23 cellular contexts compared by ENCODE assay signal in the genomic region with DNA sequence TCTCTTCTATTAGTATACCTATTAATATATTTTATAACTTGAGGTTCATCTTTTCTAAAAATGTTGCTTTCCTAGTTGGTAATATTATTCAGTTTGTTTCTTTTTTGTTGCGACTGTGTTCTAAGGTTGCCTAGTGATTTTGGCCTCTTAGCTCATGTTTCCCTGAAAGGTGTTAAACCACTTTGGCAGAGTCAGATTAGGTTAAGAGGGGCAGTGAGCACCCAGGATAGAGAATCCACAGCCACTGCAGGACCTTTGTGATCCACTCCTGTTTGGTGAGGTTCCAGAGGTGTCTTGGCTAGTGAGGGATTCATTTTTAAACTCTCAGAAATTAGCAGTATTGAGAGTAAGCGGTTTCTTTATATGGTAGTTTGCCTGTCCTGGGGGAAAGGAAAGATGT.
A peak's percentile ranks its signal among the peaks of the same experiment; 100 is the strongest.
DNase-seq lines count a peak whose midpoint lies in the region; ATAC-seq, FAIRE-seq and TF ChIP-seq lines count a peak whose summit lies in the region.
"Had no signal": no experiment of that assay in that cellular context is flagged by ENCODE, and none has a peak within 500 bp of the region (broad histone marks: within the 10 kb centered on the region; RNA-seq: fewer than 3 reads in every experiment).

No MANE protein-coding gene starts in this region.

- H3K4me3 Mint-ChIP-seq in activated T-cell treated with anti-CD3 and anti-CD28 coated beads, Interleukin-2, amount 50 U/mL, for 24 hours: no peak overlapping the region
- no peak overlapping the region for H3K4me3 Mint-ChIP-seq in stimulated activated memory B cell treated with anti-CD40 and anti-IgM and Interleukin-4, amounts not matched to agents 10 μg/mL and 1 μg/mL and 100 μg/mL, for 72 hours
- H3K4me3 Mint-ChIP-seq: CD14-positive monocyte, GM23338 had no signal

- peaks cover 88% of the 10 kb centered on the region for H3K4me1 Mint-ChIP-seq in activated T-cell treated with anti-CD3 and anti-CD28 coated beads, Interleukin-2, amount 50 U/mL, for 24 hours (ENCODE audit: low read depth)
- peaks cover 87% of the 10 kb centered on the region for H3K4me1 Mint-ChIP-seq in stimulated activated memory B cell treated with anti-CD40 and anti-IgM and Interleukin-4, amounts not matched to agents 10 μg/mL and 1 μg/mL and 100 μg/mL, for 72 hours
- H3K4me1 Mint-ChIP-seq: neural progenitor cell had no signal

- no peak for ATAC-seq in stimulated activated memory B cell treated with anti-CD40 and anti-IgM and Interleukin-4, amounts not matched to agents 10 μg/mL and 1 μg/mL and 100 μg/mL, for 72 hours
- ATAC-seq in GM19023 (IDR thresholded peaks at IDR 0.05; ENCODE audit: unreplicated experiment) (no peak), GM18907 (IDR thresholded peaks at IDR 0.05; ENCODE audit: unreplicated experiment) (no peak)
- ATAC-seq: GM23338, PC-3, psoas muscle had no signal

- peaks cover 8% of the 10 kb centered on the region for H3K9me3 Mint-ChIP-seq in activated T-cell treated with anti-CD3 and anti-CD28 coated beads, Interleukin-2, amount 50 U/mL, for 24 hours
- peaks cover 5% of the 10 kb centered on the region for H3K9me3 Mint-ChIP-seq in stimulated activated memory B cell treated with anti-CD40 and anti-IgM and Interleukin-4, amounts not matched to agents 10 μg/mL and 1 μg/mL and 100 μg/mL, for 72 hours
- H3K9me3 Mint-ChIP-seq: GM23338 had no signal

- H3K27me3 Mint-ChIP-seq in activated T-cell treated with anti-CD3 and anti-CD28 coated beads, Interleukin-2, amount 50 U/mL, for 24 hours: no peaks in the 10 kb centered on the region
- H3K27me3 Mint-ChIP-seq in stimulated activated memory B cell treated with anti-CD40 and anti-IgM and Interleukin-4, amounts not matched to agents 10 μg/mL and 1 μg/mL and 100 μg/mL, for 72 hours: no peaks in the 10 kb centered on the region

- no peak for DNase-seq in activated T-cell treated with anti-CD3 and anti-CD28 coated beads, Interleukin-2, amount 50 U/mL, for 24 hours
- no peak for DNase-seq in activated T-cell treated with anti-CD3 and anti-CD28 coated beads, Interleukin-2, amount 50 U/mL, for 1 hour
- DNase-seq in H54 (ENCODE audit: insufficient read length, low spot score) (no peak), hepatic stellate cell (ENCODE audit: low spot score) (no peak)
- DNase-seq: ACHN; DMS79; hypothalamus; kidney; NCI-H1105 treated with DMSO at 0.1 percent for 48 hours; PC-3; psoas muscle; stimulated activated CD4-positive, alpha-beta T cell treated with anti-CD3 and anti-CD28 coated beads, Interleukin-4, amount 100 ng/mL, for 4 hours; T-helper 9 cell; tibial artery had no signal

- no peak for TF ChIP-seq POLR2A in H54 (IDR thresholded peaks at IDR 0.05; ENCODE audit: low read depth, low read length)

- H3K27ac Mint-ChIP-seq in activated T-cell treated with anti-CD3 and anti-CD28 coated beads, Interleukin-2, amount 50 U/mL, for 24 hours: peak overlapping the region; percentile 70
- H3K27ac Mint-ChIP-seq in stimulated activated memory B cell treated with anti-CD40 and anti-IgM and Interleukin-4, amounts not matched to agents 10 μg/mL and 1 μg/mL and 100 μg/mL, for 72 hours: peak overlapping the region; percentile 97
- H3K27ac Mint-ChIP-seq: GM23338, neural progenitor cell had no signal

- FAIRE-seq in H54 (lab: Jason Lieb, UNC) (peak; percentile 86), colon (lab: Jason Lieb, UNC) (peak; percentile 18)
- FAIRE-seq: endometrium, HTR-8/SVneo had no signal

- H3K36me3 Mint-ChIP-seq in activated T-cell treated with anti-CD3 and anti-CD28 coated beads, Interleukin-2, amount 50 U/mL, for 24 hours (ENCODE audit: low read depth): peaks cover 70% of the 10 kb centered on the region
- H3K36me3 Mint-ChIP-seq in stimulated activated memory B cell treated with anti-CD40 and anti-IgM and Interleukin-4, amounts not matched to agents 10 μg/mL and 1 μg/mL and 100 μg/mL, for 72 hours: peaks cover 43% of the 10 kb centered on the region
